Comparison of ENCODE assay signal across 11 cellular contexts in genomic region chr1:151009674-151010345, GRCh38. TPM values are rescaled to one million over a fixed set of nuclear protein-coding genes. Genes with fewer than 3 reads are reported as not detected.
DNase-seq lines count a peak whose midpoint lies in the region; ATAC-seq, FAIRE-seq and TF ChIP-seq lines count a peak whose summit lies in the region.
"Had no signal": no experiment of that assay in that cellular context is flagged by ENCODE, and none has a peak within 500 bp of the region (broad histone marks: within the 10 kb centered on the region; RNA-seq: fewer than 3 reads in every experiment).

No MANE protein-coding gene starts in this region.

- H3K4me3 ChIP-seq in Caco-2 (ENCODE audit: low read depth, low read length) (peak overlapping the region; percentile 71; the same call in 1 of the 2 replicates), NB4 (ENCODE audit: low read depth, low read length) (peak overlapping the region; percentile 16), duodenal mucosa (ENCODE audit: low read depth in 1 of 2, low read length in 2 of 2) (peak overlapping the region; percentile 87 to 94)

- H3K27me3 Mint-ChIP-seq in Caco-2 (ENCODE audit: insufficient read depth, unreplicated experiment) (no peaks in the 10 kb centered on the region), osteocyte (ENCODE audit: unreplicated experiment) (no peaks in the 10 kb centered on the region)

- H3K27ac ChIP-seq in duodenal mucosa (ENCODE audit: low read depth, low read length): no peak overlapping the region
- H3K27ac ChIP-seq: SJCRH30 had no signal

- no peak for FAIRE-seq in HTR-8/SVneo (lab: Jason Lieb, UNC)

- H3K36me3 ChIP-seq in Caco-2 (ENCODE audit: control insufficient read depth, insufficient read depth, low read length): no peaks in the 10 kb centered on the region
- H3K36me3 ChIP-seq in duodenal mucosa (ENCODE audit: control insufficient read depth in 1 of 2, insufficient read depth in 2 of 2, low read length in 2 of 2): peaks cover 0 to 3% of the 10 kb centered on the region in 2 donors
- H3K36me3 ChIP-seq: SJCRH30 had no signal

- POLR2A ChIA-PET in Caco-2 (lab: Charles Lee): no interaction called here

- DNase-seq in Caco-2 (no peak), NB4 (ENCODE audit: low read depth) (no peak), osteocyte (ENCODE audit: extremely low spot score, unreplicated experiment) (no peak), HTR-8/SVneo (ENCODE audit: insufficient read length, low spot score) (no peak), NCI-H1436 (lab: John Stamatoyannopoulos, UW) (no peak), nucleus accumbens (lab: John Stamatoyannopoulos, UW) (no peak)
- DNase-seq: amniotic stem cell, SJCRH30 had no signal

- H3K9me3 Mint-ChIP-seq in Caco-2 (ENCODE audit: unreplicated experiment): no peaks in the 10 kb centered on the region
- H3K9me3 Mint-ChIP-seq in osteocyte (ENCODE audit: unreplicated experiment): no peaks in the 10 kb centered on the region

- H3K4me1 ChIP-seq in Caco-2: peaks cover 52% of the 10 kb centered on the region
- H3K4me1 ChIP-seq in duodenal mucosa (ENCODE audit: control insufficient read depth in 1 of 2, insufficient read depth in 2 of 2, low read length in 2 of 2): peaks cover 55% of the 10 kb centered on the region in 2 donors

- no peaks in the 10 kb centered on the region for H3K27me3 ChIP-seq in Caco-2 (replicated peaks; ENCODE audit: control insufficient read depth, insufficient read depth, low read length)
- H3K27me3 ChIP-seq in duodenal mucosa (ENCODE audit: control insufficient read depth in 1 of 2, insufficient read depth in 2 of 2, low read length in 2 of 2): no peaks in the 10 kb centered on the region
- H3K27me3 ChIP-seq: SJCRH30 had no signal

- H3K27ac Mint-ChIP-seq in Caco-2 (ENCODE audit: unreplicated experiment) (peak overlapping the region; percentile 99), osteocyte (ENCODE audit: unreplicated experiment) (no peak overlapping the region)

- TF ChIP-seq CTCF in Caco-2 (IDR thresholded peaks at IDR 0.05; ENCODE audit: insufficient read depth in 1 of 2, low read depth in 1 of 2, low read length in 1 of 2, severe bottlenecking in 1 of 2, unreplicated experiment in 1 of 2): no peak
- no peak for TF ChIP-seq CTCF in NB4 (IDR thresholded peaks at IDR 0.05; ENCODE audit: low read depth, low read length)
- TF ChIP-seq CTCF in osteocyte (IDR thresholded peaks at IDR 0.05): no peak

- peak overlapping the region; percentile 92 for H3K4me3 Mint-ChIP-seq in Caco-2 (ENCODE audit: unreplicated experiment)
- H3K4me3 Mint-ChIP-seq in osteocyte (ENCODE audit: unreplicated experiment): peak overlapping the region; percentile 99

- intact Hi-C loops in Caco-2 (cut with micrococcal nuclease; ENCODE audit: unreplicated experiment): loop anchor here (5.0 to 10.0 kb wide), 2 partner anchors 83 to 445 kb away; partner anchors contain the start of gene SETDB1

- TF ChIP-seq POLR2A in NB4 (IDR thresholded peaks at IDR 0.05; ENCODE audit: extremely low read depth, insufficient read length): no peak

- H3K36me3 Mint-ChIP-seq in Caco-2 (ENCODE audit: insufficient read depth, unreplicated experiment) (peaks cover 24% of the 10 kb centered on the region), osteocyte (ENCODE audit: unreplicated experiment) (no peaks in the 10 kb centered on the region)

- ATAC-seq in HG03432 (IDR thresholded peaks at IDR 0.05; ENCODE audit: unreplicated experiment): no peak
- ATAC-seq: sciatic nerve had no signal

- BruUV-seq in Caco-2 (replicated peaks; lab: Mats Ljungman, UMichigan): no TSS peak

- CTCF ChIA-PET in Caco-2 (lab: Charles Lee): interaction anchor here (0.7 kb wide), 1 partner anchor 129 kb away, joined by 4 read pairs; no protein-coding TSS in a partner anchor

- no peaks in the 10 kb centered on the region for H3K9me3 ChIP-seq in Caco-2
- H3K9me3 ChIP-seq in duodenal mucosa (ENCODE audit: control insufficient read depth in 1 of 2, low read length in 2 of 2): no peaks in the 10 kb centered on the region
- H3K9me3 ChIP-seq: SJCRH30 had no signal

- peak overlapping the region; percentile 92 for H3K9ac ChIP-seq in duodenal mucosa (ENCODE audit: low read depth in 1 of 2, low read length in 2 of 2)

- H3K4me1 Mint-ChIP-seq in Caco-2 (ENCODE audit: low read depth, unreplicated experiment): peaks cover 28% of the 10 kb centered on the region
- H3K4me1 Mint-ChIP-seq in osteocyte (ENCODE audit: unreplicated experiment): peaks cover 51% of the 10 kb centered on the region

RNA-seq across cellular contexts. Expression of gene PRUNE1, which starts 1.6 kb away (rescaled TPM):
- 24.2 and 24.3 TPM in 2 replicates for total RNA-seq in Caco-2 (2022)
- 18.2 and 20.5 TPM in 2 replicates for total RNA-seq in osteocyte

RNA-seq across cellular contexts. Expression of gene MINDY1, which starts 3.1 kb away (rescaled TPM):
- total RNA-seq in Caco-2 (2022) (15.6 and 16.9 TPM in 2 replicates), osteocyte (22.2 and 24.3 TPM in 2 replicates)

RNA-seq across cellular contexts. Expression of gene BNIPL, which starts 26.6 kb away (rescaled TPM):
- total RNA-seq in Caco-2 (2022): 1.9 and 2.3 TPM in 2 replicates
- total RNA-seq in osteocyte: 0.55 and 0.81 TPM in 2 replicates

RNA-seq across cellular contexts. Expression of gene ANXA9, which starts 27.7 kb away (rescaled TPM):
- 30.0 and 42.5 TPM in 2 replicates for total RNA-seq in Caco-2 (2022)
- total RNA-seq in osteocyte: not detected in 2 replicates
- total RNA-seq: SJCRH30 had no signal

RNA-seq across cellular contexts. Expression of gene CERS2, which starts 35.2 kb away (rescaled TPM):
- total RNA-seq in Caco-2 (2022) (360 and 379 TPM in 2 replicates), osteocyte (240 and 261 TPM in 2 replicates)

Comparison
In these comparisons a context has a peak if more than half of its experiments do, and no peak if none do; other contexts are left out.
1. H3K4me3 ChIP-seq: peak in every context shown above with its lines; median percentile 90 in duodenal mucosa; 71 in Caco-2; 16 in NB4.